ENCODE assay signal across 2 cellular contexts in the genomic region with DNA sequence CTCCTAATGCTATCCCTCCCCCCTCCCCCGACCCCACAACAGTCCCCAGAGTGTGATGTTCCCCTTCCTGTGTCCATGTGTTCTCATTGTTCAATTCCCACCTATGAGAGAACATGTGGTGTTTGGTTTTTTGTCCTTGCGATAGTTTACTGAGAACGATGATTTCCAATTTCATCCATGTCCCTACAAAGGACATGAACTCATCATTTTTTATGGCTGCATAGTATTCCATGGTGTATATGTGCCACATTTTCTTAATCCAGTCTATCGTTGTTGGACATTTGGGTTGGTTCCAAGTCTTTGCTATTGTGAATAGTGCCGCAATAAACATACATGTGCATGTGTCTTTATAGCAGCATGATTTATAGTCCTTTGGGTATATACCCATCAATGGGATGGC. TPM values are rescaled to one million over a fixed set of nuclear protein-coding genes. Genes with fewer than 3 reads are reported as not detected.
"Had no signal": no experiment of that assay in that cellular context is flagged by ENCODE, and none has a peak within 500 bp of the region (broad histone marks: within the 10 kb centered on the region; RNA-seq: fewer than 3 reads in every experiment).

No MANE protein-coding gene starts in this region.

RNA-seq across cellular contexts. Expression of a gene that starts 29.7 kb away (rescaled TPM):
- total RNA-seq: activated naive CD8-positive, alpha-beta T cell treated with anti-CD3 and anti-CD28 coated beads, Interleukin-2, amount 10 ng/mL, durations not matched to agents 7 days and 5 days; ascending aorta had no signal
